In genomic region chr5:64312496-64312895, GRCh38 we compare ENCODE assay signal across 32 cellular contexts.
"Had no signal": no experiment of that assay in that cellular context is flagged by ENCODE, and none has a peak within 500 bp of the region (broad histone marks: within the 10 kb centered on the region; RNA-seq: fewer than 3 reads in every experiment).

No MANE protein-coding gene starts in this region.

- H3K9me3 ChIP-seq: adrenal gland, body of pancreas, esophagus muscularis mucosa had no signal

- H3K36me3 ChIP-seq: adrenal gland, esophagus muscularis mucosa had no signal

- ATAC-seq: activated CD4-positive, alpha-beta T cell treated with anti-CD3 and anti-CD28 coated beads for 36 hours; activated CD8-positive, alpha-beta memory T cell treated with anti-CD3 and anti-CD28 coated beads, Interleukin-2, amount 10 ng/mL, durations not matched to agents 7 days and 5 days; activated CD8-positive, alpha-beta T cell treated with anti-CD3 and anti-CD28 coated beads, Interleukin-2, amount 10 ng/mL, durations not matched to agents 7 days and 5 days; activated naive CD8-positive, alpha-beta T cell treated with anti-CD3 and anti-CD28 coated beads, Interleukin-2, amount 50 U/mL, for 24 hours; body of pancreas; effector memory CD8-positive, alpha-beta T cell had no signal

- H3K27ac ChIP-seq: adrenal gland, body of pancreas, esophagus muscularis mucosa had no signal

- H3K9me3 Mint-ChIP-seq: activated CD4-positive, alpha-beta memory T cell treated with anti-CD3 and anti-CD28 coated beads for 36 hours; activated CD4-positive, alpha-beta T cell treated with anti-CD3 and anti-CD28 coated beads, Interleukin-2, amount 10 ng/mL, durations not matched to agents 24 days and 14 days; activated naive CD4-positive, alpha-beta T cell treated with anti-CD3 and anti-CD28 coated beads for 36 hours; activated naive CD8-positive, alpha-beta T cell treated with anti-CD3 and anti-CD28 coated beads for 36 hours; activated T-helper 1 cell treated with anti-CD3 and anti-CD28 coated beads, Interleukin-12 subunit alpha, Interleukin-12 subunit beta, Interleukin-2, Interleukin-4 antibody, amounts not matched to agents 30 ng/mL and 10 ng/mL and 1 ng/mL, durations not matched to agents 14 hours and 24 hours and 36 hours; activated T-helper 2 cell treated with anti-CD3 and anti-CD28 coated beads, Interferon-gamma antibody, Interleukin-2, Interleukin-4, amounts not matched to agents 10 μg/mL and 5 μg/mL and 100 μg/mL, durations not matched to agents 14 hours and 24 hours and 36 hours had no signal

- H3K4me1 ChIP-seq: body of pancreas, esophagus muscularis mucosa had no signal

- H3K4me3 Mint-ChIP-seq: activated CD4-positive, alpha-beta memory T cell treated with anti-CD3 and anti-CD28 coated beads for 36 hours; activated CD4-positive, alpha-beta T cell treated with anti-CD3 and anti-CD28 coated beads for 36 hours; activated CD4-positive, alpha-beta T cell treated with anti-CD3 and anti-CD28 coated beads, Interleukin-2, amount 10 ng/mL, durations not matched to agents 24 days and 14 days; activated CD8-positive, alpha-beta memory T cell treated with anti-CD3 and anti-CD28 coated beads, Interleukin-2, amount 10 ng/mL, durations not matched to agents 7 days and 5 days; activated CD8-positive, alpha-beta T cell treated with anti-CD3 and anti-CD28 coated beads, Interleukin-2, amount 10 ng/mL, durations not matched to agents 7 days and 5 days; activated naive CD4-positive, alpha-beta T cell treated with anti-CD3 and anti-CD28 coated beads for 36 hours; activated naive CD4-positive, alpha-beta T cell treated with anti-CD3 and anti-CD28 coated beads, Interleukin-2, amount 50 U/mL, for 24 hours; activated naive CD8-positive, alpha-beta T cell treated with anti-CD3 and anti-CD28 coated beads for 36 hours; activated naive CD8-positive, alpha-beta T cell treated with anti-CD3 and anti-CD28 coated beads, Interleukin-2, amount 50 U/mL, for 24 hours; activated T-helper 1 cell treated with anti-CD3 and anti-CD28 coated beads, Interleukin-12 subunit alpha, Interleukin-12 subunit beta, Interleukin-2, Interleukin-4 antibody, amounts not matched to agents 30 ng/mL and 10 ng/mL and 1 ng/mL, durations not matched to agents 14 hours and 24 hours and 36 hours; effector memory CD8-positive, alpha-beta T cell had no signal

- H3K27ac Mint-ChIP-seq: activated CD4-positive, alpha-beta memory T cell treated with anti-CD3 and anti-CD28 coated beads for 36 hours; activated CD4-positive, alpha-beta T cell treated with anti-CD3 and anti-CD28 coated beads for 36 hours; activated CD4-positive, alpha-beta T cell treated with anti-CD3 and anti-CD28 coated beads, Interleukin-2, amount 10 ng/mL, durations not matched to agents 24 days and 14 days; activated CD8-positive, alpha-beta memory T cell treated with anti-CD3 and anti-CD28 coated beads, Interleukin-2, amount 10 ng/mL, durations not matched to agents 7 days and 5 days; activated CD8-positive, alpha-beta T cell treated with anti-CD3 and anti-CD28 coated beads, Interleukin-2, amount 10 ng/mL, durations not matched to agents 7 days and 5 days; activated naive CD4-positive, alpha-beta T cell treated with anti-CD3 and anti-CD28 coated beads for 36 hours; activated naive CD4-positive, alpha-beta T cell treated with anti-CD3 and anti-CD28 coated beads, Interleukin-2, amount 50 U/mL, for 24 hours; activated naive CD8-positive, alpha-beta T cell treated with anti-CD3 and anti-CD28 coated beads for 36 hours; activated naive CD8-positive, alpha-beta T cell treated with anti-CD3 and anti-CD28 coated beads, Interleukin-2, amount 50 U/mL, for 24 hours; activated T-helper 1 cell treated with anti-CD3 and anti-CD28 coated beads, Interleukin-12 subunit alpha, Interleukin-12 subunit beta, Interleukin-2, Interleukin-4 antibody, amounts not matched to agents 30 ng/mL and 10 ng/mL and 1 ng/mL, durations not matched to agents 14 hours and 24 hours and 36 hours; activated T-helper 2 cell treated with anti-CD3 and anti-CD28 coated beads, Interferon-gamma antibody, Interleukin-2, Interleukin-4, amounts not matched to agents 10 μg/mL and 5 μg/mL and 100 μg/mL, durations not matched to agents 14 hours and 24 hours and 36 hours; effector memory CD8-positive, alpha-beta T cell had no signal

- FAIRE-seq: colon had no signal

- H3K27me3 ChIP-seq: adrenal gland, body of pancreas, esophagus muscularis mucosa had no signal

- DNase-seq: activated CD4-positive, alpha-beta memory T cell treated with anti-CD3 and anti-CD28 coated beads for 36 hours; activated CD4-positive, alpha-beta T cell treated with anti-CD3 and anti-CD28 coated beads for 36 hours; activated CD4-positive, alpha-beta T cell treated with anti-CD3 and anti-CD28 coated beads, Interleukin-2, amount 10 ng/mL, durations not matched to agents 24 days and 14 days; activated CD4-positive, CD25-positive, alpha-beta regulatory T cell; activated CD4-positive, CD25-positive, alpha-beta regulatory T cell treated with anti-CD3 and anti-CD28 coated beads, Interleukin-2, amount 50 U/mL, for 72 hours; activated CD8-positive, alpha-beta memory T cell treated with anti-CD3 and anti-CD28 coated beads, Interleukin-2, amount 10 ng/mL, durations not matched to agents 7 days and 5 days; activated CD8-positive, alpha-beta memory T cell treated with anti-CD3 and anti-CD28 coated beads, Interleukin-2, amount 50 U/mL, for 4 hours; activated CD8-positive, alpha-beta T cell treated with anti-CD3 and anti-CD28 coated beads, Interleukin-2, amount 10 ng/mL, durations not matched to agents 7 days and 5 days; activated effector memory CD4-positive, alpha-beta T cell treated with anti-CD3 and anti-CD28 coated beads, Interleukin-2, amount 50 U/mL, for 16 hours; activated naive CD4-positive, alpha-beta T cell treated with anti-CD3 and anti-CD28 coated beads for 36 hours; activated naive CD8-positive, alpha-beta T cell treated with anti-CD3 and anti-CD28 coated beads for 36 hours; activated naive CD8-positive, alpha-beta T cell treated with anti-CD3 and anti-CD28 coated beads, Interleukin-2, amount 50 U/mL, for 24 hours; activated T-cell treated with anti-CD3 and anti-CD28 coated beads, Interleukin-2, amount 50 U/mL, for 1 hour; activated T-cell treated with anti-CD3 and anti-CD28 coated beads, Interleukin-2, amount 50 U/mL, for 48 hours; adrenal gland; amygdala; aorta; body of pancreas; caudate nucleus; cortex of kidney; dermis blood vessel endothelial cell; effector CD4-positive, alpha-beta T cell; effector memory CD8-positive, alpha-beta T cell; erythroblast; foreskin melanocyte; head of caudate nucleus; T-helper 2 cell had no signal

- H3K36me3 Mint-ChIP-seq: activated CD4-positive, alpha-beta memory T cell treated with anti-CD3 and anti-CD28 coated beads for 36 hours; activated CD8-positive, alpha-beta memory T cell treated with anti-CD3 and anti-CD28 coated beads, Interleukin-2, amount 10 ng/mL, durations not matched to agents 7 days and 5 days; activated naive CD4-positive, alpha-beta T cell treated with anti-CD3 and anti-CD28 coated beads, Interleukin-2, amount 50 U/mL, for 24 hours; activated naive CD8-positive, alpha-beta T cell treated with anti-CD3 and anti-CD28 coated beads for 36 hours had no signal

- H3K4me1 Mint-ChIP-seq: activated CD4-positive, alpha-beta T cell treated with anti-CD3 and anti-CD28 coated beads for 36 hours; activated CD4-positive, alpha-beta T cell treated with anti-CD3 and anti-CD28 coated beads, Interleukin-2, amount 10 ng/mL, durations not matched to agents 24 days and 14 days; activated CD8-positive, alpha-beta memory T cell treated with anti-CD3 and anti-CD28 coated beads, Interleukin-2, amount 10 ng/mL, durations not matched to agents 7 days and 5 days; activated naive CD4-positive, alpha-beta T cell treated with anti-CD3 and anti-CD28 coated beads, Interleukin-2, amount 50 U/mL, for 24 hours; activated naive CD8-positive, alpha-beta T cell treated with anti-CD3 and anti-CD28 coated beads for 36 hours; activated naive CD8-positive, alpha-beta T cell treated with anti-CD3 and anti-CD28 coated beads, Interleukin-2, amount 50 U/mL, for 24 hours had no signal

- H3K4me3 ChIP-seq: adrenal gland, body of pancreas, esophagus muscularis mucosa had no signal

- H3K27me3 Mint-ChIP-seq: activated CD4-positive, alpha-beta memory T cell treated with anti-CD3 and anti-CD28 coated beads for 36 hours; activated CD4-positive, alpha-beta T cell treated with anti-CD3 and anti-CD28 coated beads for 36 hours; activated CD4-positive, alpha-beta T cell treated with anti-CD3 and anti-CD28 coated beads, Interleukin-2, amount 10 ng/mL, durations not matched to agents 24 days and 14 days; activated CD8-positive, alpha-beta memory T cell treated with anti-CD3 and anti-CD28 coated beads, Interleukin-2, amount 10 ng/mL, durations not matched to agents 7 days and 5 days; activated naive CD4-positive, alpha-beta T cell treated with anti-CD3 and anti-CD28 coated beads, Interleukin-2, amount 50 U/mL, for 24 hours; activated naive CD8-positive, alpha-beta T cell treated with anti-CD3 and anti-CD28 coated beads for 36 hours; activated naive CD8-positive, alpha-beta T cell treated with anti-CD3 and anti-CD28 coated beads, Interleukin-2, amount 50 U/mL, for 24 hours; effector memory CD8-positive, alpha-beta T cell had no signal
